ENCODE assay signal across 1 cellular context in the genomic region with DNA sequence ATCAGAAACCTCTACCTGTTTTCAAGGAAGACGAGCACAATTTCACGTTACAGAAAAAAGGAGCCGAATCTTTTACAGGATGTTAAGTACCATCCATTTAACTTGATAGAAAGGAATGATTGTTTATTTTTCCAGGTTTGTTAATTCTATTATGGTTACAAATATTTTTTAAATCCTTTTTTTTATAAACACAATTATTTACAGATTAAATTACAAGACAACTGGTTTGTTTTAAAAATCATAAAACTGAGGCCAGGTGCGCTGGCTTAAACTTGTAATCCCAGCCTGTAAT.
TF ChIP-seq lines count a peak whose summit lies in the region.

No MANE protein-coding gene starts in this region.

TF ChIP-seq in GM23338, 12 proteins besides CTCF, POLR2A, EP300 and RAD21 (continued from another document):
- TF ChIP-seq, protein P1, sequence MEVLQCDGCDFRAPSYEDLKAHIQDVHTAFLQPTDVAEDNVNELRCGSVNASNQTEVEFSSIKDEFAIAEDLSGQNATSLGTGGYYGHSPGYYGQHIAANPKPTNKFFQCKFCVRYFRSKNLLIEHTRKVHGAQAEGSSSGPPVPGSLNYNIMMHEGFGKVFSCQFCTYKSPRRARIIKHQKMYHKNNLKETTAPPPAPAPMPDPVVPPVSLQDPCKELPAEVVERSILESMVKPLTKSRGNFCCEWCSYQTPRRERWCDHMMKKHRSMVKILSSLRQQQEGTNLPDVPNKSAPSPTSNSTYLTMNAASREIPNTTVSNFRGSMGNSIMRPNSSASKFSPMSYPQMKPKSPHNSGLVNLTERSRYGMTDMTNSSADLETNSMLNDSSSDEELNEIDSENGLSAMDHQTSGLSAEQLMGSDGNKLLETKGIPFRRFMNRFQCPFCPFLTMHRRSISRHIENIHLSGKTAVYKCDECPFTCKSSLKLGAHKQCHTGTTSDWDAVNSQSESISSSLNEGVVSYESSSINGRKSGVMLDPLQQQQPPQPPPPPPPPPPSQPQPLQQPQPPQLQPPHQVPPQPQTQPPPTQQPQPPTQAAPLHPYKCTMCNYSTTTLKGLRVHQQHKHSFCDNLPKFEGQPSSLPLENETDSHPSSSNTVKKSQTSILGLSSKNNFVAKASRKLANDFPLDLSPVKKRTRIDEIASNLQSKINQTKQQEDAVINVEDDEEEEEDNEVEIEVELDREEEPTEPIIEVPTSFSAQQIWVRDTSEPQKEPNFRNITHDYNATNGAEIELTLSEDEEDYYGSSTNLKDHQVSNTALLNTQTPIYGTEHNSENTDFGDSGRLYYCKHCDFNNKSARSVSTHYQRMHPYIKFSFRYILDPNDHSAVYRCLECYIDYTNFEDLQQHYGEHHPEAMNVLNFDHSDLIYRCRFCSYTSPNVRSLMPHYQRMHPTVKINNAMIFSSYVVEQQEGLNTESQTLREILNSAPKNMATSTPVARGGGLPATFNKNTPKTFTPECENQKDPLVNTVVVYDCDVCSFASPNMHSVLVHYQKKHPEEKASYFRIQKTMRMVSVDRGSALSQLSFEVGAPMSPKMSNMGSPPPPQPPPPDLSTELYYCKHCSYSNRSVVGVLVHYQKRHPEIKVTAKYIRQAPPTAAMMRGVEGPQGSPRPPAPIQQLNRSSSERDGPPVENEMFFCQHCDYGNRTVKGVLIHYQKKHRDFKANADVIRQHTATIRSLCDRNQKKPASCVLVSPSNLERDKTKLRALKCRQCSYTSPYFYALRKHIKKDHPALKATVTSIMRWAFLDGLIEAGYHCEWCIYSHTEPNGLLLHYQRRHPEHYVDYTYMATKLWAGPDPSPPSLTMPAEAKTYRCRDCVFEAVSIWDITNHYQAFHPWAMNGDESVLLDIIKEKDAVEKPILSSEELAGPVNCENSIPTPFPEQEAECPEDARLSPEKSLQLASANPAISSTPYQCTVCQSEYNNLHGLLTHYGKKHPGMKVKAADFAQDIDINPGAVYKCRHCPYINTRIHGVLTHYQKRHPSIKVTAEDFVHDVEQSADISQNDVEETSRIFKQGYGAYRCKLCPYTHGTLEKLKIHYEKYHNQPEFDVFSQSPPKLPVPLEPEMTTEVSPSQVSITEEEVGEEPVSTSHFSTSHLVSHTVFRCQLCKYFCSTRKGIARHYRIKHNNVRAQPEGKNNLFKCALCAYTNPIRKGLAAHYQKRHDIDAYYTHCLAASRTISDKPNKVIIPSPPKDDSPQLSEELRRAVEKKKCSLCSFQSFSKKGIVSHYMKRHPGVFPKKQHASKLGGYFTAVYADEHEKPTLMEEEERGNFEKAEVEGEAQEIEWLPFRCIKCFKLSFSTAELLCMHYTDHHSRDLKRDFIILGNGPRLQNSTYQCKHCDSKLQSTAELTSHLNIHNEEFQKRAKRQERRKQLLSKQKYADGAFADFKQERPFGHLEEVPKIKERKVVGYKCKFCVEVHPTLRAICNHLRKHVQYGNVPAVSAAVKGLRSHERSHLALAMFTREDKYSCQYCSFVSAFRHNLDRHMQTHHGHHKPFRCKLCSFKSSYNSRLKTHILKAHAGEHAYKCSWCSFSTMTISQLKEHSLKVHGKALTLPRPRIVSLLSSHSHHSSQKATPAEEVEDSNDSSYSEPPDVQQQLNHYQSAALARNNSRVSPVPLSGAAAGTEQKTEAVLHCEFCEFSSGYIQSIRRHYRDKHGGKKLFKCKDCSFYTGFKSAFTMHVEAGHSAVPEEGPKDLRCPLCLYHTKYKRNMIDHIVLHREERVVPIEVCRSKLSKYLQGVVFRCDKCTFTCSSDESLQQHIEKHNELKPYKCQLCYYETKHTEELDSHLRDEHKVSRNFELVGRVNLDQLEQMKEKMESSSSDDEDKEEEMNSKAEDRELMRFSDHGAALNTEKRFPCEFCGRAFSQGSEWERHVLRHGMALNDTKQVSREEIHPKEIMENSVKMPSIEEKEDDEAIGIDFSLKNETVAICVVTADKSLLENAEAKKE (CRISPR knock-in tag; IDR thresholded peaks at IDR 0.05) = no peak
- no peak for TF ChIP-seq EZH2 (IDR thresholded peaks at IDR 0.05; ENCODE audit: low read depth, unreplicated experiment)
- no peak for TF ChIP-seq ETS1 (IDR thresholded peaks at IDR 0.05)
- TF ChIP-seq JUNB (IDR thresholded peaks at IDR 0.05; ENCODE audit: unreplicated experiment) = no peak
- no peak for TF ChIP-seq ZNF331 (CRISPR knock-in tag; IDR thresholded peaks at IDR 0.05; ENCODE audit: low read depth)
- no peak for TF ChIP-seq EZH2phosphoT487 (IDR thresholded peaks at IDR 0.05; ENCODE audit: unreplicated experiment)
- TF ChIP-seq CREB1 (CRISPR knock-in tag; IDR thresholded peaks at IDR 0.05; ENCODE audit: low read depth) = no peak
